In the genomic region with DNA sequence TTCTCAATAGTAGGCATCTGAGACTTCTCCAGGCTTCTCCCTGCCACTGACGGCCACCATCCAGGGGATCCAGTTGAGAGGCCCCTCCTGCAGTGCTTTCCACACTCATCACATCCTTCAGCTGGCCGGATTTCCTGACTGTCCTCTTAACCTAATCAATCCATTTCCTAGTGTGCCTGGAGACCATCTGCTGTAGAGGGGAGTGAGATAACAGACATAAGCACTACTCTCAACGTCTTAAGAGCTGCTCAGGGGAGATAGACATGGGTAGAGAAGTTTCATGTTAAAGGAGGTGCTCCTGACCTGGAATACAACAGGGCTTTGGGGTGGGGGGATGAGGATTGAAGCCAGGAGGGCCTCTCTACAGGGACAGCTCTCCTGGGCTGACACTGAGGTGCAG, we compare ENCODE assay signal across 25 cellular contexts. TPM values are rescaled to one million over a fixed set of nuclear protein-coding genes. Genes with fewer than 3 reads are reported as not detected.
"Had no signal": no experiment of that assay in that cellular context is flagged by ENCODE, and none has a peak within 500 bp of the region (broad histone marks: within the 10 kb centered on the region; RNA-seq: fewer than 3 reads in every experiment).

No MANE protein-coding gene starts in this region.

- H3K27ac ChIP-seq: esophagus muscularis mucosa, foreskin keratinocyte, parathyroid adenoma, right atrium auricular region, uterus had no signal

- H3K36me3 ChIP-seq: esophagus muscularis mucosa, right atrium auricular region, uterus had no signal

- ATAC-seq: activated CD4-positive, alpha-beta T cell treated with anti-CD3 and anti-CD28 coated beads for 36 hours; activated CD8-positive, alpha-beta memory T cell treated with anti-CD3 and anti-CD28 coated beads, Interleukin-2, amount 10 ng/mL, durations not matched to agents 7 days and 5 days; activated CD8-positive, alpha-beta T cell treated with anti-CD3 and anti-CD28 coated beads, Interleukin-2, amount 10 ng/mL, durations not matched to agents 7 days and 5 days; activated naive CD4-positive, alpha-beta T cell treated with anti-CD3 and anti-CD28 coated beads, Interleukin-2, amount 50 U/mL, for 72 hours; foreskin keratinocyte; naive thymus-derived CD4-positive, alpha-beta T cell; stimulated activated naive CD8-positive, alpha-beta T cell treated with anti-CD3 and anti-CD28 coated beads, Interleukin-15, amount 100 ng/mL, for 72 hours had no signal

- H3K4me1 ChIP-seq: parathyroid adenoma, uterus had no signal

- H2AFZ ChIP-seq: parathyroid adenoma had no signal

- H3K4me3 ChIP-seq: esophagus muscularis mucosa, right atrium auricular region, smooth muscle cell, uterus had no signal

- H3K9me3 ChIP-seq: esophagus muscularis mucosa, uterus had no signal

- H3K4me2 ChIP-seq: smooth muscle cell had no signal

- H3K27me3 ChIP-seq: right atrium auricular region had no signal

- DNase-seq: activated B cell treated with CpG ODN at 0.5 μM for 24 hours; activated CD4-positive, alpha-beta T cell treated with anti-CD3 and anti-CD28 coated beads for 36 hours; activated CD8-positive, alpha-beta memory T cell treated with anti-CD3 and anti-CD28 coated beads, Interleukin-2, amount 10 ng/mL, durations not matched to agents 7 days and 5 days; activated CD8-positive, alpha-beta T cell treated with anti-CD3 and anti-CD28 coated beads, Interleukin-2, amount 10 ng/mL, durations not matched to agents 7 days and 5 days; activated T-cell treated with anti-CD3 and anti-CD28 coated beads, Interleukin-2, amount 50 U/mL, for 48 hours; anterior cingulate cortex; dermis blood vessel endothelial cell; effector CD4-positive, alpha-beta T cell; foreskin keratinocyte; islet precursor cell; mammary epithelial cell; midbrain; naive thymus-derived CD4-positive, alpha-beta T cell; nucleus accumbens; stimulated activated CD4-positive, alpha-beta T cell treated with anti-CD3 and anti-CD28 coated beads, Interleukin-1b, Interleukin-23, amount 100 ng/mL, for 48 hours; stimulated activated CD4-positive, alpha-beta T cell treated with anti-CD3 and anti-CD28 coated beads, Interleukin-4, amount 100 ng/mL, for 4 hours; stimulated activated CD8-positive, alpha-beta memory T cell treated with anti-CD3 and anti-CD28 coated beads, Interleukin-4, amount 100 ng/mL, for 48 hours; stimulated activated naive CD8-positive, alpha-beta T cell treated with anti-CD3 and anti-CD28 coated beads, Interleukin-15, amount 100 ng/mL, for 72 hours; substantia nigra; uterus had no signal

- H3K9ac ChIP-seq: parathyroid adenoma had no signal

RNA-seq across cellular contexts. Expression of a gene that starts 15.9 kb away (rescaled TPM):
- polyA plus RNA-seq: foreskin keratinocyte; mammary epithelial cell; naive thymus-derived CD4-positive, alpha-beta T cell; smooth muscle cell had no signal
